Comparison of ENCODE assay signal across 1 cellular context in the genomic region with DNA sequence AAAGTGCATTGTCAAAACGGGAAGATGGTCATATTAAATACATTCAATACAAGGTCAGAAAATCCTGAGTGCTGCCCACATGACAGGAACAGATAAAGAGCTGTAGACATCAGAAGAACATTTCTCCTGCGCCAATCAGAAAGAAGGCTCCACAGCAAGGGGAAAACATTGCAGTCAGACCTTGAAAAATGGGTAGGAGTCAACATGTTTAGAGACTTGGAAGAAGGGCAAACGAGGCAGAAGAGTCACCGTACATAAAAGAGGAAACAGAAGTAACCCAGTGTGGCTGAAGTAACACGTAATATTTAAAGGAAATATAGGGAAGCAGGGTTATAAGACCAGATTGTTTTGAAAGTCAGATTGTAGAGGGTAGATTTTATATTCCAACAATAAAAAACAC.
TF ChIP-seq lines count a peak whose summit lies in the region.

No MANE protein-coding gene starts in this region.

TF ChIP-seq in K562, 482 proteins besides CTCF, POLR2A, EP300 and RAD21 (continued from another document):
- TF ChIP-seq, protein P1, sequence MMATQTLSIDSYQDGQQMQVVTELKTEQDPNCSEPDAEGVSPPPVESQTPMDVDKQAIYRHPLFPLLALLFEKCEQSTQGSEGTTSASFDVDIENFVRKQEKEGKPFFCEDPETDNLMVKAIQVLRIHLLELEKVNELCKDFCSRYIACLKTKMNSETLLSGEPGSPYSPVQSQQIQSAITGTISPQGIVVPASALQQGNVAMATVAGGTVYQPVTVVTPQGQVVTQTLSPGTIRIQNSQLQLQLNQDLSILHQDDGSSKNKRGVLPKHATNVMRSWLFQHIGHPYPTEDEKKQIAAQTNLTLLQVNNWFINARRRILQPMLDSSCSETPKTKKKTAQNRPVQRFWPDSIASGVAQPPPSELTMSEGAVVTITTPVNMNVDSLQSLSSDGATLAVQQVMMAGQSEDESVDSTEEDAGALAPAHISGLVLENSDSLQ (IDR thresholded peaks at IDR 0.05) = peak; percentile 64
- no peak for TF ChIP-seq CC2D1A (IDR thresholded peaks at IDR 0.05)
- TF ChIP-seq, protein P2, sequence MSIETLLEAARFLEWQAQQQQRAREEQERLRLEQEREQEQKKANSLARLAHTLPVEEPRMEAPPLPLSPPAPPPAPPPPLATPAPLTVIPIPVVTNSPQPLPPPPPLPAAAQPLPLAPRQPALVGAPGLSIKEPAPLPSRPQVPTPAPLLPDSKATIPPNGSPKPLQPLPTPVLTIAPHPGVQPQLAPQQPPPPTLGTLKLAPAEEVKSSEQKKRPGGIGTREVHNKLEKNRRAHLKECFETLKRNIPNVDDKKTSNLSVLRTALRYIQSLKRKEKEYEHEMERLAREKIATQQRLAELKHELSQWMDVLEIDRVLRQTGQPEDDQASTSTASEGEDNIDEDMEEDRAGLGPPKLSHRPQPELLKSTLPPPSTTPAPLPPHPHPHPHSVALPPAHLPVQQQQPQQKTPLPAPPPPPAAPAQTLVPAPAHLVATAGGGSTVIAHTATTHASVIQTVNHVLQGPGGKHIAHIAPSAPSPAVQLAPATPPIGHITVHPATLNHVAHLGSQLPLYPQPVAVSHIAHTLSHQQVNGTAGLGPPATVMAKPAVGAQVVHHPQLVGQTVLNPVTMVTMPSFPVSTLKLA (conservative IDR thresholded peaks at IDR 0.05) = 0 out of 4 replicates have a peak, but pooled peaks of 1 of the 2 experiments have one; percentile 27
- TF ChIP-seq FOXK2 (conservative IDR thresholded peaks at IDR 0.05 in 1 of 2, IDR thresholded peaks at IDR 0.05 in 1 of 2; ENCODE audit: low read depth in 2 of 2) = peak; percentile 16 to 53; a peak in 1 of 4 replicates
- TF ChIP-seq RAD51 (IDR thresholded peaks at IDR 0.05; ENCODE audit: borderline replicate concordance, low read depth) = peak; percentile 24; the same call in 1 of the 2 replicates
- no peak for TF ChIP-seq ZEB2 (IDR thresholded peaks at IDR 0.05)
- TF ChIP-seq MEIS2 (IDR thresholded peaks at IDR 0.05; ENCODE audit: partially characterized antibody) = peak; percentile 33
- TF ChIP-seq ARID1B (IDR thresholded peaks at IDR 0.05) = peak; percentile 41
- TF ChIP-seq DPF2 (IDR thresholded peaks at IDR 0.05) = peak; percentile 29; the same call in 1 of the 2 replicates
- TF ChIP-seq NCOR1 (IDR thresholded peaks at IDR 0.05) = peak; percentile 26; the same call in 1 of the 2 replicates
- TF ChIP-seq, protein P3, sequence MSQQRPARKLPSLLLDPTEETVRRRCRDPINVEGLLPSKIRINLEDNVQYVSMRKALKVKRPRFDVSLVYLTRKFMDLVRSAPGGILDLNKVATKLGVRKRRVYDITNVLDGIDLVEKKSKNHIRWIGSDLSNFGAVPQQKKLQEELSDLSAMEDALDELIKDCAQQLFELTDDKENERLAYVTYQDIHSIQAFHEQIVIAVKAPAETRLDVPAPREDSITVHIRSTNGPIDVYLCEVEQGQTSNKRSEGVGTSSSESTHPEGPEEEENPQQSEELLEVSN (IDR thresholded peaks at IDR 0.05; ENCODE audit: borderline replicate concordance in 1 of 2, extremely low read depth in 1 of 2, insufficient read depth in 1 of 2, insufficient read length in 1 of 2, low read depth in 1 of 2, low read length in 1 of 2, poor library complexity in 1 of 2, severe bottlenecking in 1 of 2) = no peak
